ENCODE assay signal across 6 cellular contexts in genomic region chr10:37775612-37776011, GRCh38.
"Had no signal": no experiment of that assay in that cellular context is flagged by ENCODE, and none has a peak within 500 bp of the region (broad histone marks: within the 10 kb centered on the region; RNA-seq: fewer than 3 reads in every experiment).

No MANE protein-coding gene starts in this region.

- H3K4me3 Mint-ChIP-seq: IgD-negative memory B cell had no signal

- H3K36me3 Mint-ChIP-seq: IgD-negative memory B cell had no signal

- H3K27ac Mint-ChIP-seq: IgD-negative memory B cell had no signal

- H3K27ac ChIP-seq: HL-60 had no signal

- DNase-seq: IMR-90, KBM-7 had no signal

- H3K27me3 Mint-ChIP-seq: IgD-negative memory B cell had no signal

- ATAC-seq: HepG2, K562 had no signal

- H3K4me3 ChIP-seq: K562 had no signal
